Comparison of ENCODE assay signal across 19 cellular contexts in genomic region chr18:67845035-67845434, GRCh38.
DNase-seq lines count a peak whose midpoint lies in the region; ATAC-seq, FAIRE-seq and TF ChIP-seq lines count a peak whose summit lies in the region.
"Had no signal": no experiment of that assay in that cellular context is flagged by ENCODE, and none has a peak within 500 bp of the region (broad histone marks: within the 10 kb centered on the region; RNA-seq: fewer than 3 reads in every experiment).

No MANE protein-coding gene starts in this region.

- no peak overlapping the region for H3K9ac ChIP-seq in endothelial cell of umbilical vein (replicated peaks; ENCODE audit: extremely low read depth, insufficient read depth, low read length)
- H3K9ac ChIP-seq: parathyroid adenoma had no signal

- H3K4me1 ChIP-seq in endothelial cell of umbilical vein (ENCODE audit: control insufficient read depth, extremely low read depth, insufficient read depth, low read length), result no peaks in the 10 kb centered on the region
- H3K4me1 ChIP-seq: parathyroid adenoma, stomach had no signal

- H2AFZ ChIP-seq in endothelial cell of umbilical vein (ENCODE audit: low read depth, low read length), result no peak overlapping the region
- H2AFZ ChIP-seq: parathyroid adenoma had no signal

- no peak overlapping the region for H3K4me2 ChIP-seq in endothelial cell of umbilical vein (ENCODE audit: insufficient read depth, low read length)

- CTCF ChIA-PET in endothelial cell of umbilical vein (lab: Charles Lee), result interaction anchor here (1.6 to 2.2 kb wide), 3 partner anchors 320 to 329 kb away, joined by 4 to 14 read pairs (median 7); partner anchors contain the start of gene DSEL

- no peaks in the 10 kb centered on the region for H3K9me1 ChIP-seq in endothelial cell of umbilical vein (replicated peaks; ENCODE audit: control insufficient read depth, extremely low read depth, insufficient read depth, low read length)

- intact Hi-C loops in endothelial cell of umbilical vein (cut with micrococcal nuclease), result loop anchor here (10.0 kb wide), 1 partner anchor 330 kb away; the partner anchor contains the start of gene DSEL

- DNase-seq in ELR (ENCODE audit: low read depth), result peak; percentile 8
- DNase-seq in M059J (ENCODE audit: low read depth), result peak; percentile 33
- DNase-seq in endothelial cell of umbilical vein (ENCODE audit: low read depth, low spot score), result peak; percentile 2
- DNase-seq in myocyte (ENCODE audit: low read depth), result peak; percentile 13
- DNase-seq in GOT3 (lab: John Stamatoyannopoulos, UW), result no peak
- DNase-seq in NCI-H187 (lab: John Stamatoyannopoulos, UW), result no peak
- DNase-seq in amygdala (lab: John Stamatoyannopoulos, UW), result no peak
- DNase-seq: activated CD4-positive, CD25-positive, alpha-beta regulatory T cell treated with anti-CD3 and anti-CD28 coated beads, Interleukin-2, amount 50 U/mL, for 72 hours; activated CD8-positive, alpha-beta memory T cell treated with anti-CD3 and anti-CD28 coated beads, Interleukin-2, amount 50 U/mL, for 4 hours; activated naive CD4-positive, alpha-beta T cell; H7; islet precursor cell; NCI-H1417 treated with DMSO at 0.1 percent for 48 hours; NCI-H524 treated with DMSO at 0.1 percent for 48 hours; stomach had no signal

- no peak overlapping the region for H3K4me3 ChIP-seq in endothelial cell of umbilical vein (replicated peaks in 1 of 3; ENCODE audit: insufficient read depth in 1 of 3, low read depth in 1 of 3, low read length in 3 of 3)
- H3K4me3 ChIP-seq: GM12878, stomach had no signal

- no peaks in the 10 kb centered on the region for H4K20me1 ChIP-seq in endothelial cell of umbilical vein (replicated peaks; ENCODE audit: control insufficient read depth, extremely low read depth, insufficient read depth, low read length)

- H3K27me3 ChIP-seq in endothelial cell of umbilical vein (ENCODE audit: control insufficient read depth in 2 of 2, insufficient read depth in 2 of 2, low read length in 2 of 2), result no peaks in the 10 kb centered on the region
- H3K27me3 ChIP-seq: stomach had no signal

- no peak overlapping the region for H3K27ac ChIP-seq in endothelial cell of umbilical vein (ENCODE audit: insufficient read depth, low read depth, low read length)
- H3K27ac ChIP-seq: parathyroid adenoma, stomach had no signal

- BruUV-seq in endothelial cell of umbilical vein (replicated peaks; lab: Mats Ljungman, UMichigan), result no TSS peak

- no peaks in the 10 kb centered on the region for H3K36me3 ChIP-seq in endothelial cell of umbilical vein (ENCODE audit: control insufficient read depth in 2 of 2, extremely low read depth in 1 of 2, insufficient read depth in 2 of 2, low read length in 2 of 2)
- H3K36me3 ChIP-seq: stomach had no signal

- dilution Hi-C loops in endothelial cell of umbilical vein (cut with MboI; ENCODE audit: extremely low pct_ligation_motif_present, low sequenced_read_pairs), result no loop called here

- POLR2A ChIA-PET in endothelial cell of umbilical vein (lab: Charles Lee), result no interaction called here

- no peak for FAIRE-seq in endothelial cell of umbilical vein (lab: Jason Lieb, UNC)
- FAIRE-seq: GM12878 had no signal

- no peaks in the 10 kb centered on the region for H3K9me3 ChIP-seq in endothelial cell of umbilical vein (replicated peaks; ENCODE audit: control insufficient read depth, insufficient read depth, low read length)
- H3K9me3 ChIP-seq: stomach had no signal

- ATAC-seq in HG03095 (IDR thresholded peaks at IDR 0.05; ENCODE audit: unreplicated experiment), result no peak
- ATAC-seq: GM12878, Right ventricle myocardium inferior had no signal

- TF ChIP-seq POLR2A in endothelial cell of umbilical vein (IDR thresholded peaks at IDR 0.05; ENCODE audit: low read depth, low read length), result no peak

- no peaks in the 10 kb centered on the region for H3K79me2 ChIP-seq in endothelial cell of umbilical vein (ENCODE audit: control insufficient read depth, insufficient read depth, low read length)
- H3K79me2 ChIP-seq: parathyroid adenoma had no signal

- no peak for TF ChIP-seq CTCF in endothelial cell of umbilical vein (IDR thresholded peaks at IDR 0.05; ENCODE audit: extremely low read depth in 1 of 2, insufficient read depth in 1 of 2, low read depth in 1 of 2, low read length in 2 of 2)

TF ChIP-seq in endothelial cell of umbilical vein, 7 proteins besides CTCF, POLR2A, EP300 and RAD21:
- TF ChIP-seq POLR2AphosphoS5 (IDR thresholded peaks at IDR 0.05; ENCODE audit: insufficient read depth, low read depth, low read length), result no peak
- no peak for TF ChIP-seq MYC (IDR thresholded peaks at IDR 0.05; ENCODE audit: low read depth, low read length)
- TF ChIP-seq MAX (IDR thresholded peaks at IDR 0.05; ENCODE audit: insufficient read depth, insufficient read length), result no peak
- TF ChIP-seq FOS (IDR thresholded peaks at IDR 0.05; ENCODE audit: borderline replicate concordance, insufficient read depth, low read length), result no peak
- no peak for TF ChIP-seq EZH2 (IDR thresholded peaks at IDR 0.05; ENCODE audit: borderline replicate concordance, low read depth, low read length, severe bottlenecking)
- TF ChIP-seq JUN (IDR thresholded peaks at IDR 0.05; ENCODE audit: borderline replicate concordance, insufficient read depth, insufficient read length, low read depth), result no peak
- TF ChIP-seq GATA2 (IDR thresholded peaks at IDR 0.05; ENCODE audit: insufficient read depth, insufficient read length, low read depth, low read length), result no peak

Comparison
In these comparisons a context has a peak if more than half of its experiments do, and no peak if none do; other contexts are left out.
1. DNase-seq: peak in ELR (single experiment), M059J (single experiment), endothelial cell of umbilical vein (single experiment) and myocyte (single experiment); none in GOT3 (single experiment), NCI-H187 (0 of 2) and amygdala (0 of 56).